In genomic region chr14:61730756-61731373, GRCh38 we compare ENCODE assay signal across 8 cellular contexts. TPM values are rescaled to one million over a fixed set of nuclear protein-coding genes. Genes with fewer than 3 reads are reported as not detected.
DNase-seq lines count a peak whose midpoint lies in the region; ATAC-seq, FAIRE-seq and TF ChIP-seq lines count a peak whose summit lies in the region.

No MANE protein-coding gene starts in this region.

- H3K9ac ChIP-seq in kidney (ENCODE audit: low read length in 2 of 2): no peak overlapping the region

- no peaks in the 10 kb centered on the region for H3K9me3 Mint-ChIP-seq in stimulated activated naive CD8-positive, alpha-beta T cell treated with anti-CD3 and anti-CD28 coated beads, Interleukin-15, Interleukin-2, amounts not matched to agents 100 ng/mL and 50 ng/mL, for 24 hours
- no peaks in the 10 kb centered on the region for H3K9me3 Mint-ChIP-seq in activated T-helper 1 cell treated with anti-CD3 and anti-CD28 coated beads, Interleukin-12 subunit alpha, Interleukin-12 subunit beta, Interleukin-2, Interleukin-4 antibody, amounts not matched to agents 30 ng/mL and 10 ng/mL and 1 ng/mL, durations not matched to agents 14 hours and 24 hours and 36 hours

- no peaks in the 10 kb centered on the region for H3K9me3 ChIP-seq in kidney (ENCODE audit: control insufficient read depth in 1 of 2, low read length in 2 of 2)

- H3K4me1 ChIP-seq in kidney (ENCODE audit: control insufficient read depth in 1 of 2, insufficient read depth in 1 of 2, low read depth in 1 of 2, low read length in 2 of 2): no peaks in the 10 kb centered on the region

- H3K36me3 ChIP-seq in kidney (ENCODE audit: control insufficient read depth in 1 of 2, insufficient read depth in 2 of 2, low read length in 2 of 2): peaks cover 39 to 52% of the 10 kb centered on the region in 2 donors

- no peak overlapping the region for H3K4me3 Mint-ChIP-seq in stimulated activated naive CD8-positive, alpha-beta T cell treated with anti-CD3 and anti-CD28 coated beads, Interleukin-15, Interleukin-2, amounts not matched to agents 100 ng/mL and 50 ng/mL, for 24 hours
- peak overlapping the region; percentile 8 for H3K4me3 Mint-ChIP-seq in activated T-helper 1 cell treated with anti-CD3 and anti-CD28 coated beads, Interleukin-12 subunit alpha, Interleukin-12 subunit beta, Interleukin-2, Interleukin-4 antibody, amounts not matched to agents 30 ng/mL and 10 ng/mL and 1 ng/mL, durations not matched to agents 14 hours and 24 hours and 36 hours

- no peak overlapping the region for H3K4me3 ChIP-seq in kidney (ENCODE audit: low read length in 2 of 2)

- H3K27ac Mint-ChIP-seq in stimulated activated naive CD8-positive, alpha-beta T cell treated with anti-CD3 and anti-CD28 coated beads, Interleukin-15, Interleukin-2, amounts not matched to agents 100 ng/mL and 50 ng/mL, for 24 hours: peak overlapping the region; percentile 14
- peak overlapping the region; percentile 61 for H3K27ac Mint-ChIP-seq in activated T-helper 1 cell treated with anti-CD3 and anti-CD28 coated beads, Interleukin-12 subunit alpha, Interleukin-12 subunit beta, Interleukin-2, Interleukin-4 antibody, amounts not matched to agents 30 ng/mL and 10 ng/mL and 1 ng/mL, durations not matched to agents 14 hours and 24 hours and 36 hours

- FAIRE-seq in kidney (lab: Jason Lieb, UNC) (peak; percentile 42), urothelium cell line (lab: Jason Lieb, UNC) (no peak)

- ATAC-seq in stimulated activated naive CD8-positive, alpha-beta T cell treated with anti-CD3 and anti-CD28 coated beads, Interleukin-15, Interleukin-2, amounts not matched to agents 100 U/mL and 50 U/mL, for 24 hours: no peak
- ATAC-seq in GM18909 (IDR thresholded peaks at IDR 0.05; ENCODE audit: poor library complexity, unreplicated experiment) (no peak), GM21825 (IDR thresholded peaks at IDR 0.05; ENCODE audit: unreplicated experiment) (no peak)

- intact Hi-C loops in activated T-helper 1 cell treated with anti-CD3 and anti-CD28 coated beads, Interleukin-12 subunit alpha, Interleukin-12 subunit beta, Interleukin-2, Interleukin-4 antibody, amounts not matched to agents 30 ng/mL and 10 ng/mL and 1 ng/mL, durations not matched to agents 14 hours and 24 hours and 36 hours (cut with micrococcal nuclease): loop anchor here (1.0 to 5.0 kb wide), 4 partner anchors 8 to 270 kb away; partner anchors contain the start of gene HIF1A
- intact Hi-C loops in kidney (cut with DNase I): loop anchor here (10.0 kb wide), 1 partner anchor 266 kb away; no protein-coding TSS in a partner anchor

- H3K27me3 Mint-ChIP-seq in stimulated activated naive CD8-positive, alpha-beta T cell treated with anti-CD3 and anti-CD28 coated beads, Interleukin-15, Interleukin-2, amounts not matched to agents 100 ng/mL and 50 ng/mL, for 24 hours: no peaks in the 10 kb centered on the region
- no peaks in the 10 kb centered on the region for H3K27me3 Mint-ChIP-seq in activated T-helper 1 cell treated with anti-CD3 and anti-CD28 coated beads, Interleukin-12 subunit alpha, Interleukin-12 subunit beta, Interleukin-2, Interleukin-4 antibody, amounts not matched to agents 30 ng/mL and 10 ng/mL and 1 ng/mL, durations not matched to agents 14 hours and 24 hours and 36 hours (ENCODE audit: insufficient read depth)

- peaks cover 49% of the 10 kb centered on the region for H3K4me1 Mint-ChIP-seq in stimulated activated naive CD8-positive, alpha-beta T cell treated with anti-CD3 and anti-CD28 coated beads, Interleukin-15, Interleukin-2, amounts not matched to agents 100 ng/mL and 50 ng/mL, for 24 hours (ENCODE audit: low read depth)
- H3K4me1 Mint-ChIP-seq in activated T-helper 1 cell treated with anti-CD3 and anti-CD28 coated beads, Interleukin-12 subunit alpha, Interleukin-12 subunit beta, Interleukin-2, Interleukin-4 antibody, amounts not matched to agents 30 ng/mL and 10 ng/mL and 1 ng/mL, durations not matched to agents 14 hours and 24 hours and 36 hours (ENCODE audit: low read depth): peaks cover 82% of the 10 kb centered on the region

- peak; percentile 36 for TF ChIP-seq CTCF in kidney (IDR thresholded peaks at IDR 0.05; ENCODE audit: borderline replicate concordance, extremely low read depth, insufficient read depth)

- H3K36me3 Mint-ChIP-seq in stimulated activated naive CD8-positive, alpha-beta T cell treated with anti-CD3 and anti-CD28 coated beads, Interleukin-15, Interleukin-2, amounts not matched to agents 100 ng/mL and 50 ng/mL, for 24 hours (ENCODE audit: low read depth): peaks cover 95% of the 10 kb centered on the region
- H3K36me3 Mint-ChIP-seq in activated T-helper 1 cell treated with anti-CD3 and anti-CD28 coated beads, Interleukin-12 subunit alpha, Interleukin-12 subunit beta, Interleukin-2, Interleukin-4 antibody, amounts not matched to agents 30 ng/mL and 10 ng/mL and 1 ng/mL, durations not matched to agents 14 hours and 24 hours and 36 hours (ENCODE audit: low read depth): peaks cover 74% of the 10 kb centered on the region

- peak overlapping the region in 1 of 2 donors; percentile 44 for H3K27ac ChIP-seq in kidney (ENCODE audit: low read depth in 2 of 2, low read length in 2 of 2)

- no peak for DNase-seq in stimulated activated naive CD8-positive, alpha-beta T cell treated with anti-CD3 and anti-CD28 coated beads, Interleukin-15, Interleukin-2, amounts not matched to agents 100 U/mL and 50 U/mL, for 24 hours
- no peak for DNase-seq in activated T-helper 1 cell treated with anti-CD3 and anti-CD28 coated beads, Interleukin-12 subunit alpha, Interleukin-12 subunit beta, Interleukin-2, Interleukin-4 antibody, amounts not matched to agents 30 ng/mL and 10 ng/mL and 1 ng/mL, durations not matched to agents 14 hours and 24 hours and 36 hours (ENCODE audit: low spot score)
- DNase-seq in kidney (no peak), OCI-M2 (lab: John Stamatoyannopoulos, UW; ENCODE audit: unreplicated experiment) (no peak), urothelium cell line (ENCODE audit: low spot score) (no peak)

RNA-seq across cellular contexts. Expression of gene SNAPC1, which starts 31.4 kb away (rescaled TPM):
- 10.8 and 11.0 TPM in 2 replicates for total RNA-seq in activated T-helper 1 cell treated with anti-CD3 and anti-CD28 coated beads, Interleukin-12 subunit alpha, Interleukin-12 subunit beta, Interleukin-2, Interleukin-4 antibody, amounts not matched to agents 30 ng/mL and 10 ng/mL and 1 ng/mL, durations not matched to agents 14 hours and 24 hours and 36 hours
- total RNA-seq in kidney: 7.2 TPM
- 4.4 TPM for polyA plus RNA-seq in kidney (ENCODE audit: insufficient read depth, low read depth, low replicate concordance)

RNA-seq across cellular contexts. Expression of gene HIF1A, which starts 35.6 kb away (rescaled TPM):
- 241 and 247 TPM in 2 replicates for total RNA-seq in activated T-helper 1 cell treated with anti-CD3 and anti-CD28 coated beads, Interleukin-12 subunit alpha, Interleukin-12 subunit beta, Interleukin-2, Interleukin-4 antibody, amounts not matched to agents 30 ng/mL and 10 ng/mL and 1 ng/mL, durations not matched to agents 14 hours and 24 hours and 36 hours
- total RNA-seq in kidney: 358 TPM
- polyA plus RNA-seq in kidney (ENCODE audit: insufficient read depth, low read depth, low replicate concordance): 57.8 TPM
